13 cellular contexts compared by ENCODE assay signal in genomic region chr9:16485155-16485554, GRCh38.
"Had no signal": no experiment of that assay in that cellular context is flagged by ENCODE, and none has a peak within 500 bp of the region (broad histone marks: within the 10 kb centered on the region; RNA-seq: fewer than 3 reads in every experiment).

No MANE protein-coding gene starts in this region.

- H3K79me2 ChIP-seq: parathyroid adenoma had no signal

- H3K9ac ChIP-seq: parathyroid adenoma had no signal

- H3K27ac ChIP-seq: cardiac muscle cell, gastrocnemius medialis, parathyroid adenoma, skin epidermis had no signal

- H2AFZ ChIP-seq: parathyroid adenoma had no signal

- ATAC-seq: gastrocnemius medialis, left ventricle myocardium superior had no signal

- H3K4me1 ChIP-seq: gastrocnemius medialis, parathyroid adenoma had no signal

- H3K27me3 ChIP-seq: cardiac muscle cell, gastrocnemius medialis had no signal

- H3K4me3 ChIP-seq: cardiac muscle cell, gastrocnemius medialis, skin epidermis had no signal

- H3K36me3 ChIP-seq: cardiac muscle cell, gastrocnemius medialis had no signal

- H3K9me3 ChIP-seq: gastrocnemius medialis had no signal

- DNase-seq: activated CD4-positive, alpha-beta T cell treated with anti-CD3 and anti-CD28 coated beads, Interleukin-2, amount 50 U/mL, for 1 hour; activated CD4-positive, CD25-positive, alpha-beta regulatory T cell; activated effector memory CD4-positive, alpha-beta T cell treated with Interleukin-2 at 50 U/mL for 16 hours; activated T-cell treated with anti-CD3 and anti-CD28 coated beads, Interleukin-2, amount 50 U/mL, for 24 hours; anterior cingulate cortex; gastrocnemius medialis; kidney; left ventricle myocardium superior; retina; T-helper 2 cell had no signal
